ENCODE assay signal across 8 cellular contexts in genomic region chr19:23415561-23416191, GRCh38. TPM values are rescaled to one million over a fixed set of nuclear protein-coding genes. Genes with fewer than 3 reads are reported as not detected.
DNase-seq lines count a peak whose midpoint lies in the region; ATAC-seq, FAIRE-seq and TF ChIP-seq lines count a peak whose summit lies in the region.

No MANE protein-coding gene starts in this region.

- TF ChIP-seq CTCF in CD8-positive, alpha-beta T cell (IDR thresholded peaks at IDR 0.05), result no peak
- TF ChIP-seq CTCF in astrocyte (IDR thresholded peaks at IDR 0.05; ENCODE audit: insufficient read depth, low read depth, low read length), result no peak

- no peak overlapping the region for H3K27ac Mint-ChIP-seq in CD8-positive, alpha-beta T cell
- no peak overlapping the region for H3K27ac Mint-ChIP-seq in IgD-negative memory B cell
- no peak overlapping the region for H3K27ac Mint-ChIP-seq in astrocyte (ENCODE audit: unreplicated experiment)

- no peaks in the 10 kb centered on the region for H3K36me3 ChIP-seq in CD8-positive, alpha-beta T cell (ENCODE audit: insufficient read depth, low read length)
- no peaks in the 10 kb centered on the region for H3K36me3 ChIP-seq in astrocyte (ENCODE audit: insufficient read depth, low read length)

- peak; percentile 36 for ATAC-seq in CD8-positive, alpha-beta T cell
- ATAC-seq in stimulated activated naive CD8-positive, alpha-beta T cell treated with anti-CD3 and anti-CD28 coated beads, Interleukin-15, Interleukin-2, amounts not matched to agents 100 U/mL and 50 U/mL, for 24 hours, result peak; percentile 43

- no peaks in the 10 kb centered on the region for H3K9me3 ChIP-seq in CD8-positive, alpha-beta T cell (ENCODE audit: low read length)
- H3K9me3 ChIP-seq in astrocyte (ENCODE audit: insufficient read depth, low read depth, low read length), result peaks cover 3% of the 10 kb centered on the region

- peak overlapping the region; percentile 77 for H2AFZ ChIP-seq in astrocyte (ENCODE audit: low read depth, low read length)

- intact Hi-C loops in CD8-positive, alpha-beta T cell (cut with DNase I, micrococcal nuclease), result no loop called here

- no peaks in the 10 kb centered on the region for H4K20me1 ChIP-seq in astrocyte (ENCODE audit: insufficient read depth, low read length)

- H3K27me3 ChIP-seq in CD8-positive, alpha-beta T cell (ENCODE audit: insufficient read depth, low read length), result peaks cover 4% of the 10 kb centered on the region
- H3K27me3 ChIP-seq in astrocyte (ENCODE audit: insufficient read depth, low read length), result no peaks in the 10 kb centered on the region

- peaks cover 27% of the 10 kb centered on the region for H3K27me3 Mint-ChIP-seq in CD8-positive, alpha-beta T cell (ENCODE audit: low read depth)
- H3K27me3 Mint-ChIP-seq in IgD-negative memory B cell, result peaks cover 15% of the 10 kb centered on the region
- no peaks in the 10 kb centered on the region for H3K27me3 Mint-ChIP-seq in astrocyte (ENCODE audit: low read depth, unreplicated experiment)

- H3K4me3 ChIP-seq in CD8-positive, alpha-beta T cell (ENCODE audit: low read depth, low read length), result peak overlapping the region; percentile 55
- H3K4me3 ChIP-seq in astrocyte (ENCODE audit: insufficient read depth, low read depth, low read length), result peak overlapping the region; percentile 41

- H3K36me3 Mint-ChIP-seq in CD8-positive, alpha-beta T cell, result no peaks in the 10 kb centered on the region
- H3K36me3 Mint-ChIP-seq in IgD-negative memory B cell (no peaks in the 10 kb centered on the region), astrocyte (ENCODE audit: low read depth, unreplicated experiment) (no peaks in the 10 kb centered on the region)

- H3K4me2 ChIP-seq in astrocyte (ENCODE audit: low read length), result peak overlapping the region; percentile 80

- no peaks in the 10 kb centered on the region for H3K79me2 ChIP-seq in astrocyte (ENCODE audit: insufficient read depth, low read length)

- CTCF ChIA-PET in CD8-positive, alpha-beta T cell (lab: Charles Lee), result no interaction called here

- no peak overlapping the region for H3K27ac ChIP-seq in CD8-positive, alpha-beta T cell (ENCODE audit: low read depth, low read length)
- H3K27ac ChIP-seq in astrocyte (ENCODE audit: low read depth, low read length), result no peak overlapping the region

- FAIRE-seq in astrocyte (lab: Jason Lieb, UNC), result no peak

- H3K9ac ChIP-seq in astrocyte (ENCODE audit: low read length), result no peak overlapping the region

- H3K4me1 ChIP-seq in CD8-positive, alpha-beta T cell (ENCODE audit: insufficient read depth, low read length), result peaks cover 5% of the 10 kb centered on the region
- no peaks in the 10 kb centered on the region for H3K4me1 ChIP-seq in astrocyte (ENCODE audit: insufficient read depth, low read length)

- POLR2A ChIA-PET in CD8-positive, alpha-beta T cell (lab: Charles Lee), result interaction anchor here (2.2 kb wide), 1 partner anchor 20 kb away, joined by 7 read pairs; the partner anchor contains the start of gene ZNF91

- no peaks in the 10 kb centered on the region for H3K9me3 Mint-ChIP-seq in CD8-positive, alpha-beta T cell
- H3K9me3 Mint-ChIP-seq in IgD-negative memory B cell (peaks cover 0 to 7% (median 4%) of the 10 kb centered on the region in 3 donors), astrocyte (ENCODE audit: unreplicated experiment) (peaks cover 7% of the 10 kb centered on the region)

- H3K4me3 Mint-ChIP-seq in CD8-positive, alpha-beta T cell, result peak overlapping the region; percentile 75
- H3K4me3 Mint-ChIP-seq in IgD-negative memory B cell, result peak overlapping the region; percentile 74 to 89 (median 84)
- peak overlapping the region; percentile 81 for H3K4me3 Mint-ChIP-seq in astrocyte (ENCODE audit: unreplicated experiment)

- H3K4me1 Mint-ChIP-seq in CD8-positive, alpha-beta T cell (ENCODE audit: low read depth), result peaks cover 9% of the 10 kb centered on the region
- H3K4me1 Mint-ChIP-seq in IgD-negative memory B cell (peaks cover 2 to 12% (median 7%) of the 10 kb centered on the region in 3 donors), astrocyte (ENCODE audit: low read depth, unreplicated experiment) (no peaks in the 10 kb centered on the region)

- DNase-seq in CD8-positive, alpha-beta T cell, result no peak
- DNase-seq in astrocyte (ENCODE audit: low read depth) (no peak), islet precursor cell (peak; percentile 87), NCI-H2171 (lab: John Stamatoyannopoulos, UW) (no peak), GDM1 (lab: John Stamatoyannopoulos, UW) (no peak), NCI-H1436 (lab: John Stamatoyannopoulos, UW) (no peak)
- DNase-seq in stimulated activated naive CD8-positive, alpha-beta T cell treated with anti-CD3 and anti-CD28 coated beads, Interleukin-15, Interleukin-2, amounts not matched to agents 100 U/mL and 50 U/mL, for 24 hours, result no peak

RNA-seq across cellular contexts. Expression of gene ZNF91, which starts 20.4 kb away (rescaled TPM):
- total RNA-seq in CD8-positive, alpha-beta T cell, result 10 to 100 TPM; 90.1 to 90.4 TPM
- 32.3 TPM for polyA plus RNA-seq in IgD-negative memory B cell
- total RNA-seq in astrocyte, result 44.8 and 52.4 TPM in 2 replicates
